Comparison of ENCODE assay signal across 17 cellular contexts in the genomic region with DNA sequence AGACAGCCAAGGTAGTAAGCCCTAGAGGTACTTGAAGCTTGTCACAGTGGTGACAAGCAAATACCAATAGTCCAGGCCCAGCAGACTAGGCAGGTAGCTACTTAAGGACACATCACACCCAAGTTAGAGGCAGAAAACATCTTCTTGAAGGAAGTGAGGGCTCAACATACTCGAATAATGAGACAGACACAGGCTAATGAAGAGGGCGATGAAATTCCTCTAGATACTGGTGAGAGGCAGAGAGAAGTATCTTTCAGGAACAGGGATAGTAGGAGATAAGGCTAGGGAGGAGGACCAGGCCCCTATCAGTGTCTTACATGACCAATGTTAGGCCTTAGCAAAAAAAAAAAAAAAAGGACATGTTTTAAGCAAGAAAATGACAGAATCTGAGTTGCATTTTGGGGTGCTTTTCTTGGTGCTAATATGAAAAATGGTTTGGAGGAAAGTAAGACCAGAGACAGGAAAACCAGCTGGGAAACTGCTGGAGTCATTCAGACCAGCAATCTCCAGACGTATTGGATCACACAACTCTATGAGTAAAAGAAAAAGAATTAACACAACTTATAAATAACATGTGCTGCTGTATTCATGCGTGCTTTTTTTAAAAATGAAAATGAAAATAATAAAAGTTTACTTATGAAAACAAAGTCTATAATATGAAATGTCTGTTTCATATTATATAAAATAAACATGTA.
DNase-seq lines count a peak whose midpoint lies in the region; ATAC-seq and TF ChIP-seq lines count a peak whose summit lies in the region.
"Had no signal": no experiment of that assay in that cellular context is flagged by ENCODE, and none has a peak within 500 bp of the region (broad histone marks: within the 10 kb centered on the region; RNA-seq: fewer than 3 reads in every experiment).

No MANE protein-coding gene starts in this region.

- H3K4me3 ChIP-seq in fibroblast of mammary gland (ENCODE audit: control insufficient read depth, low read depth, low read length) (no peak overlapping the region), muscle layer of duodenum (ENCODE audit: low read depth in 1 of 2, low read length in 2 of 2) (no peak overlapping the region)
- H3K4me3 ChIP-seq: BLaER1, GM12878, SK-N-MC, suprapubic skin had no signal

- peaks cover 0 to 8% of the 10 kb centered on the region in 2 donors for H3K4me1 ChIP-seq in muscle layer of duodenum (ENCODE audit: control insufficient read depth in 1 of 2, insufficient read depth in 2 of 2, low read length in 2 of 2)
- H3K4me1 ChIP-seq: BLaER1 had no signal

- no peaks in the 10 kb centered on the region for H3K36me3 ChIP-seq in muscle layer of duodenum (ENCODE audit: control insufficient read depth in 1 of 2, insufficient read depth in 2 of 2, low read length in 2 of 2)
- H3K36me3 ChIP-seq: BLaER1, suprapubic skin, WERI-Rb-1 had no signal

- no peaks in the 10 kb centered on the region for H3K27me3 ChIP-seq in muscle layer of duodenum (ENCODE audit: low read depth, low read length)
- H3K27me3 ChIP-seq: BLaER1, suprapubic skin had no signal

- ATAC-seq in HG03432 (IDR thresholded peaks at IDR 0.05; ENCODE audit: unreplicated experiment), result no peak
- ATAC-seq in HG02938 (IDR thresholded peaks at IDR 0.05; ENCODE audit: unreplicated experiment), result no peak
- ATAC-seq: GM12878 had no signal

- no peak for TF ChIP-seq CTCF in fibroblast of mammary gland (conservative IDR thresholded peaks at IDR 0.05; ENCODE audit: control insufficient read depth, insufficient read depth, low read depth, low read length)

- peak; percentile 59 for DNase-seq in AG20443 (ENCODE audit: low spot score)
- DNase-seq in OCI-M1 (lab: John Stamatoyannopoulos, UW), result peak; percentile 82
- peak; percentile 23 for DNase-seq in fibroblast of mammary gland (ENCODE audit: low read depth)
- DNase-seq in activated CD8-positive, alpha-beta memory T cell treated with anti-CD3 and anti-CD28 coated beads for 24 hours, result no peak
- DNase-seq in amniotic stem cell (lab: John Stamatoyannopoulos, UW), result no peak
- DNase-seq: activated naive CD4-positive, alpha-beta T cell treated with anti-CD3 and anti-CD28 coated beads, Interleukin-2, amount 10 ng/mL, durations not matched to agents 7 days and 5 days; central memory CD4-positive, alpha-beta T cell; DMS79 treated with DMSO at 0.1 percent for 48 hours; occipital lobe; WERI-Rb-1 had no signal

- peak overlapping the region; percentile 27 for H3K27ac ChIP-seq in muscle layer of duodenum (ENCODE audit: low read length)
- H3K27ac ChIP-seq: BLaER1, suprapubic skin, WERI-Rb-1 had no signal

- no peaks in the 10 kb centered on the region for H3K9me3 ChIP-seq in muscle layer of duodenum (ENCODE audit: control insufficient read depth in 1 of 2, low read length in 2 of 2)
- H3K9me3 ChIP-seq: BLaER1, suprapubic skin had no signal

Comparison
In these comparisons a context has a peak if more than half of its experiments do, and no peak if none do; other contexts are left out.
1. DNase-seq: peak in AG20443 (single experiment), OCI-M1 (single experiment) and fibroblast of mammary gland (single experiment); none in activated CD8-positive, alpha-beta memory T cell treated with anti-CD3 and anti-CD28 coated beads for 24 hours (single experiment) and amniotic stem cell (single experiment).